ENCODE assay signal across 8 cellular contexts in the genomic region with DNA sequence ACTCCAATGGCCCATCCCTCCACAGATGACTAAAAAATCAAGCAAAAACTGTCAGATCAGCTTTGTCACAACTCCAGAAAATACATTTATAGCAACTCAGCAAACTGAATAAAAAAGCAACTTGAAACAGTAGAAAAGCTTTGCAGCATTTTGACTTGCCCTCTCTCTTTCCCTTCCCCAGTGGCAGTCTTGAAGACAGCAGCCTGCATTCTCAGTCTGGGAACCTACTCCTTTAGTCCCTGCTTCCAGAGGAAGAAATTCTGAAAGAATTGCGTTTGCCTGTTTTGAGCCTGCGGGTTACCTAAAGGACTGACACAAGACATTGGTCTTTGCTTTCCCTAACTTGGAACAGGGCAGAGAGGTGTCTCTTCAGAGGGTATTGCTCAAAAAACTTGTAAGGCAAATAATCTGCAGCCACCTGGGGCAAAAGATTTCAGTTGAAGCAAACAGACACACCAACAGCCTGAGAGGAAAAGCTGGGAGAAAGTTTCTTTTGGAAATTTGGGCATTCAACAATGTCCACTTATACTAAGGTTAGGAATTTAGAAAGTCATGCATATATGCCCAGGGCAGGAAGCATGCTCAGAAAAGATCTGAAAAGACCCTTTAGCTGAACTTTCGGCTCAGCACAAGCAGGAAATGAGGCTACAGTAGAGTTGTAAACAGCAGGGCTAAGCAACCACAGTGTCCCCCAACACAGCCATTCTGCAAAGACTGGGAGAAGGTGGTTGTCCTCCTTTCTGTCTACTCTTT. TPM values are rescaled to one million over a fixed set of nuclear protein-coding genes. Genes with fewer than 3 reads are reported as not detected.
DNase-seq lines count a peak whose midpoint lies in the region; ATAC-seq, FAIRE-seq and TF ChIP-seq lines count a peak whose summit lies in the region.

No MANE protein-coding gene starts in this region.

- peaks cover 22% of the 10 kb centered on the region for H3K4me1 Mint-ChIP-seq in activated T-cell treated with anti-CD3 and anti-CD28 coated beads, Interleukin-2, amount 50 U/mL, for 4 hours (ENCODE audit: low read depth)
- peaks cover 42% of the 10 kb centered on the region for H3K4me1 Mint-ChIP-seq in stimulated activated naive CD8-positive, alpha-beta T cell treated with anti-CD3 and anti-CD28 coated beads, Interleukin-15, amount 100 ng/mL, for 72 hours

- no peak for TF ChIP-seq CTCF in endothelial cell of umbilical vein (IDR thresholded peaks at IDR 0.05; ENCODE audit: extremely low read depth in 1 of 2, insufficient read depth in 1 of 2, low read depth in 1 of 2, low read length in 2 of 2)

- CTCF ChIA-PET in endothelial cell of umbilical vein (lab: Charles Lee) = interaction anchor here (0.9 to 1.4 kb wide), 4 partner anchors 10 to 71 kb away, joined by 3 to 8 read pairs (median 3); partner anchors contain the start of gene HABP4

- no peaks in the 10 kb centered on the region for H3K9me1 ChIP-seq in endothelial cell of umbilical vein (replicated peaks; ENCODE audit: control insufficient read depth, extremely low read depth, insufficient read depth, low read length)

- peak overlapping the region; percentile 37 for H3K27ac ChIP-seq in Karpas-422 (ENCODE audit: low read length)
- peak overlapping the region; percentile 41 for H3K27ac ChIP-seq in endothelial cell of umbilical vein (ENCODE audit: insufficient read depth, low read depth, low read length)

- H3K27me3 ChIP-seq in Karpas-422 (ENCODE audit: low read length) (no peaks in the 10 kb centered on the region), endothelial cell of umbilical vein (ENCODE audit: control insufficient read depth in 2 of 2, insufficient read depth in 2 of 2, low read length in 2 of 2) (no peaks in the 10 kb centered on the region)

- H2AFZ ChIP-seq in Karpas-422 (ENCODE audit: low read length) (no peak overlapping the region), endothelial cell of umbilical vein (ENCODE audit: low read depth, low read length) (peak overlapping the region; percentile 71)

- H3K36me3 ChIP-seq in Karpas-422 (ENCODE audit: insufficient read depth, low read length) = peaks cover 23% of the 10 kb centered on the region; the same call in 1 of the 2 replicates
- no peaks in the 10 kb centered on the region for H3K36me3 ChIP-seq in endothelial cell of umbilical vein (ENCODE audit: control insufficient read depth in 2 of 2, extremely low read depth in 1 of 2, insufficient read depth in 2 of 2, low read length in 2 of 2)

- intact Hi-C loops in endothelial cell of umbilical vein (cut with micrococcal nuclease) = no loop called here

- no peak for TF ChIP-seq POLR2A in endothelial cell of umbilical vein (IDR thresholded peaks at IDR 0.05; ENCODE audit: low read depth, low read length)

- peaks cover 5% of the 10 kb centered on the region; the same call in 1 of the 2 replicates for H4K20me1 ChIP-seq in Karpas-422 (ENCODE audit: insufficient read depth, low read depth, low read length)
- H4K20me1 ChIP-seq in endothelial cell of umbilical vein (replicated peaks; ENCODE audit: control insufficient read depth, extremely low read depth, insufficient read depth, low read length) = no peaks in the 10 kb centered on the region

- peaks cover 5% of the 10 kb centered on the region for H3K9me3 Mint-ChIP-seq in activated T-cell treated with anti-CD3 and anti-CD28 coated beads, Interleukin-2, amount 50 U/mL, for 4 hours
- peaks cover 0 to 4% of the 10 kb centered on the region in 2 donors for H3K9me3 Mint-ChIP-seq in stimulated activated naive CD8-positive, alpha-beta T cell treated with anti-CD3 and anti-CD28 coated beads, Interleukin-15, amount 100 ng/mL, for 72 hours

- H3K36me3 Mint-ChIP-seq in activated T-cell treated with anti-CD3 and anti-CD28 coated beads, Interleukin-2, amount 50 U/mL, for 4 hours (ENCODE audit: insufficient read depth) = peaks cover 4% of the 10 kb centered on the region

- BruUV-seq in endothelial cell of umbilical vein (replicated peaks; lab: Mats Ljungman, UMichigan) = no TSS peak

- H3K79me2 ChIP-seq in Karpas-422 (ENCODE audit: low read length) (peaks cover 86% of the 10 kb centered on the region), endothelial cell of umbilical vein (ENCODE audit: control insufficient read depth, insufficient read depth, low read length) (peaks cover 37% of the 10 kb centered on the region)

- peaks cover 31% of the 10 kb centered on the region for H3K4me1 ChIP-seq in Karpas-422 (ENCODE audit: low read length)
- peaks cover 9% of the 10 kb centered on the region for H3K4me1 ChIP-seq in endothelial cell of umbilical vein (ENCODE audit: control insufficient read depth, extremely low read depth, insufficient read depth, low read length)

- ATAC-seq in activated T-cell treated with anti-CD3 and anti-CD28 coated beads, Interleukin-2, amount 50 U/mL, for 4 hours = peak; percentile 59 to 63
- no peak for ATAC-seq in stimulated activated naive CD8-positive, alpha-beta T cell treated with anti-CD3 and anti-CD28 coated beads, Interleukin-15, amount 100 ng/mL, for 72 hours
- ATAC-seq in HG02763 (IDR thresholded peaks at IDR 0.05; ENCODE audit: unreplicated experiment) = no peak

- FAIRE-seq in endothelial cell of umbilical vein (lab: Jason Lieb, UNC) = peak; percentile 53

- peak overlapping the region; percentile 13 to 72 for H3K27ac Mint-ChIP-seq in stimulated activated naive CD8-positive, alpha-beta T cell treated with anti-CD3 and anti-CD28 coated beads, Interleukin-15, amount 100 ng/mL, for 72 hours

- H3K4me3 ChIP-seq in Karpas-422 (ENCODE audit: low read length) (no peak overlapping the region), endothelial cell of umbilical vein (replicated peaks in 1 of 3; ENCODE audit: insufficient read depth in 1 of 3, low read depth in 1 of 3, low read length in 3 of 3) (no peak overlapping the region)

- H3K4me3 Mint-ChIP-seq in activated T-cell treated with anti-CD3 and anti-CD28 coated beads, Interleukin-2, amount 50 U/mL, for 4 hours = no peak overlapping the region
- peak overlapping the region in 1 of 2 donors; percentile 36 for H3K4me3 Mint-ChIP-seq in stimulated activated naive CD8-positive, alpha-beta T cell treated with anti-CD3 and anti-CD28 coated beads, Interleukin-15, amount 100 ng/mL, for 72 hours

- H3K9ac ChIP-seq in Karpas-422 (ENCODE audit: low read length) = no peak overlapping the region
- no peak overlapping the region for H3K9ac ChIP-seq in endothelial cell of umbilical vein (replicated peaks; ENCODE audit: extremely low read depth, insufficient read depth, low read length)

- no peaks in the 10 kb centered on the region for H3K9me3 ChIP-seq in Karpas-422 (ENCODE audit: low read length)
- no peaks in the 10 kb centered on the region for H3K9me3 ChIP-seq in endothelial cell of umbilical vein (replicated peaks; ENCODE audit: control insufficient read depth, insufficient read depth, low read length)

- no peak for DNase-seq in activated T-cell treated with anti-CD3 and anti-CD28 coated beads, Interleukin-2, amount 50 U/mL, for 4 hours
- DNase-seq in activated T-cell treated with anti-CD3 and anti-CD28 coated beads for 4 hours = no peak
- no peak for DNase-seq in Karpas-422
- DNase-seq in endothelial cell of umbilical vein (ENCODE audit: low read depth, low spot score) = peak; percentile 57
- DNase-seq in stimulated activated naive CD8-positive, alpha-beta T cell treated with anti-CD3 and anti-CD28 coated beads, Interleukin-15, amount 100 ng/mL, for 72 hours = no peak
- DNase-seq in Ammon's horn (ENCODE audit: low spot score) = no peak
- no peak for DNase-seq in UCSD-AML1 (lab: John Stamatoyannopoulos, UW; ENCODE audit: unreplicated experiment)

- H3K4me2 ChIP-seq in Karpas-422 (ENCODE audit: low read depth, low read length, poor library complexity, severe bottlenecking) (no peak overlapping the region), endothelial cell of umbilical vein (ENCODE audit: insufficient read depth, low read length) (peak overlapping the region; percentile 35)

- dilution Hi-C loops in endothelial cell of umbilical vein (cut with MboI; ENCODE audit: extremely low pct_ligation_motif_present, low sequenced_read_pairs) = no loop called here

- POLR2A ChIA-PET in endothelial cell of umbilical vein (lab: Charles Lee) = no interaction called here

- no peaks in the 10 kb centered on the region for H3K27me3 Mint-ChIP-seq in activated T-cell treated with anti-CD3 and anti-CD28 coated beads, Interleukin-2, amount 50 U/mL, for 4 hours (ENCODE audit: low read depth)
- no peaks in the 10 kb centered on the region for H3K27me3 Mint-ChIP-seq in stimulated activated naive CD8-positive, alpha-beta T cell treated with anti-CD3 and anti-CD28 coated beads, Interleukin-15, amount 100 ng/mL, for 72 hours

- no peaks in the 10 kb centered on the region for H3K9me2 ChIP-seq in Karpas-422 (replicated peaks; ENCODE audit: insufficient read depth, low read length)

RNA-seq across cellular contexts. Expression of gene SLC35D2, which starts 15.2 kb away (rescaled TPM):
- 1 to 10 TPM; 3.5 to 7.2 (median 4.4) TPM for total RNA-seq in activated T-cell treated with anti-CD3 and anti-CD28 coated beads, Interleukin-2, amount 50 U/mL, for 4 hours
- total RNA-seq in Karpas-422 (2014; rRNA removed; shearing (Covaris generic); ENCODE audit: low replicate concordance) = 0.51 and 1.9 TPM in 2 replicates
- 28.4 and 29.9 TPM in 2 replicates for total RNA-seq in endothelial cell of umbilical vein
- 15.6 and 21.1 TPM in 2 replicates for polyA plus RNA-seq in endothelial cell of umbilical vein
- 24.1 and 24.2 TPM in 2 replicates for polyA plus RNA-seq in endothelial cell of umbilical vein (2011; cell fraction: cytosol; rRNA removed)
- polyA plus RNA-seq in endothelial cell of umbilical vein (2011; cell fraction: nucleus; rRNA removed) = 22.2 and 23.3 TPM in 2 replicates
- polyA plus RNA-seq in endothelial cell of umbilical vein (2012) = 33.7 and 37.9 TPM in 2 replicates
- polyA minus RNA-seq in endothelial cell of umbilical vein = 11.1 and 16.6 TPM in 2 replicates
- polyA minus RNA-seq in endothelial cell of umbilical vein (2011; cell fraction: cytosol; rRNA and poly(A)+ RNA removed) = 5.9 TPM
- polyA minus RNA-seq in endothelial cell of umbilical vein (2011; cell fraction: nucleus; rRNA and poly(A)+ RNA removed) = 12.8 and 15.9 TPM in 2 replicates

RNA-seq across cellular contexts. Expression of gene ZNF367, which starts 19.4 kb away (rescaled TPM):
- total RNA-seq in activated T-cell treated with anti-CD3 and anti-CD28 coated beads, Interleukin-2, amount 50 U/mL, for 4 hours = 10 to 100 TPM; 28.9 to 34.6 (median 30.0) TPM
- total RNA-seq in Karpas-422 (2014; rRNA removed; shearing (Covaris generic); ENCODE audit: low replicate concordance) = 5.5 and 6.8 TPM in 2 replicates
- 8.6 and 10.0 TPM in 2 replicates for total RNA-seq in endothelial cell of umbilical vein
- polyA plus RNA-seq in endothelial cell of umbilical vein = 1.2 and 1.7 TPM in 2 replicates
- 2.0 and 2.1 TPM in 2 replicates for polyA plus RNA-seq in endothelial cell of umbilical vein (2011; cell fraction: cytosol; rRNA removed)
- polyA plus RNA-seq in endothelial cell of umbilical vein (2011; cell fraction: nucleus; rRNA removed) = 4.0 and 5.4 TPM in 2 replicates
- 1.5 and 3.0 TPM in 2 replicates for polyA plus RNA-seq in endothelial cell of umbilical vein (2012)
- polyA minus RNA-seq in endothelial cell of umbilical vein = 2.2 and 2.7 TPM in 2 replicates
- polyA minus RNA-seq in endothelial cell of umbilical vein (2011; cell fraction: cytosol; rRNA and poly(A)+ RNA removed) = 20.9 TPM
- polyA minus RNA-seq in endothelial cell of umbilical vein (2011; cell fraction: nucleus; rRNA and poly(A)+ RNA removed) = 3.6 and 3.8 TPM in 2 replicates

RNA-seq across cellular contexts. Expression of gene HABP4, which starts 51.2 kb away (rescaled TPM):
- 10 to 100 TPM in 2 of 3 donors, 1 to 10 TPM in 1; 8.8 to 15.2 (median 10.3) TPM for total RNA-seq in activated T-cell treated with anti-CD3 and anti-CD28 coated beads, Interleukin-2, amount 50 U/mL, for 4 hours
- 1.8 and 7.3 TPM in 2 replicates for total RNA-seq in Karpas-422 (2014; rRNA removed; shearing (Covaris generic); ENCODE audit: low replicate concordance)
- total RNA-seq in endothelial cell of umbilical vein = 11.1 and 11.7 TPM in 2 replicates
- polyA plus RNA-seq in endothelial cell of umbilical vein = 3.0 and 4.6 TPM in 2 replicates
- 6.9 and 8.0 TPM in 2 replicates for polyA plus RNA-seq in endothelial cell of umbilical vein (2011; cell fraction: cytosol; rRNA removed)
- 6.4 and 7.8 TPM in 2 replicates for polyA plus RNA-seq in endothelial cell of umbilical vein (2011; cell fraction: nucleus; rRNA removed)
- polyA plus RNA-seq in endothelial cell of umbilical vein (2012) = 10.7 and 11.3 TPM in 2 replicates
- 2.1 and 2.8 TPM in 2 replicates for polyA minus RNA-seq in endothelial cell of umbilical vein
- 1.3 TPM for polyA minus RNA-seq in endothelial cell of umbilical vein (2011; cell fraction: cytosol; rRNA and poly(A)+ RNA removed)
- 1.3 and 1.6 TPM in 2 replicates for polyA minus RNA-seq in endothelial cell of umbilical vein (2011; cell fraction: nucleus; rRNA and poly(A)+ RNA removed)

Comparison
In these comparisons a context has a peak if more than half of its experiments do, and no peak if none do; other contexts are left out.
1. ATAC-seq: peak in activated T-cell treated with anti-CD3 and anti-CD28 coated beads, Interleukin-2, amount 50 U/mL, for 4 hours (2 of 2); none in stimulated activated naive CD8-positive, alpha-beta T cell treated with anti-CD3 and anti-CD28 coated beads, Interleukin-15, amount 100 ng/mL, for 72 hours (single experiment) and HG02763 (single experiment).